1 cellular context compared by ENCODE assay signal in the genomic region with DNA sequence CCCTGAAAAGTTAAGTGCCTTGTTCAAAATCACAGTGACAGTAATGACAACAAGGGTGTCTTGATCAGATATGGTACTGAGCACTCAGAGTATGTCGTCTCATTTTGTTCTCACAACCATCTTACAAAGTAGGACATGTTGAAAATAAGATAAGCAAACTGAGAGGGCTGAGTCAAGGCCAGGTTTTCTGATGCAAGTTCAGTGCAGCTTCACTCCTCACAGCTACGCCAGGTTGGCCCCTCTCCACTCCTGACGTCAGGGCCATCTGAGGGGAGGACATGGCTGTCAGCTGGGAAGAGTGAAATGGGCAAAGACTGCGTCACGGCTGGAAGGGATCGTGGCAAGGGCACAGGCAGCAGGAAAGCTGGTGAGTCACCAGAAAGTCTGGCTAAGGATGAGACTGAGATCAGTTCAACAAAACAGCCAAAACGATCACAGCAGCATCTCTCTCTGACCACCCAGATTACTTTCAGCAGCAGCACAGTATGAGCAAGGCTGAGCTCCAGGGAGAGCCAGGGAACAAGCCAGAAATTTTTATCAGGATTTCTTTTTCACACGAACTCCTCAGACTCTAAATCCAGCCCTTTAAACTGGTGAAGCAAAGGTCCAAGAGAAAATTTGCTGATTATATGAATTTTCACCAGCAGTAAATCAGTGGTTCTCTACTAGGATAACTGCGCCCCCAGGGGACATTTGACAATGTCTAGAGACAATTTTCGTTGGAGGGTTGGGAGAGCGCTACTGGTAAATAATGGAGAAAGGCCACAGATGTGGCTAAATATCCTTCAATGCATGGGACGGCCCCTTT.
TF ChIP-seq lines count a peak whose summit lies in the region.

No MANE protein-coding gene starts in this region.

TF ChIP-seq in GM23338, 12 proteins besides CTCF, POLR2A, EP300 and RAD21 (continued from another document):
- TF ChIP-seq, protein P1, sequence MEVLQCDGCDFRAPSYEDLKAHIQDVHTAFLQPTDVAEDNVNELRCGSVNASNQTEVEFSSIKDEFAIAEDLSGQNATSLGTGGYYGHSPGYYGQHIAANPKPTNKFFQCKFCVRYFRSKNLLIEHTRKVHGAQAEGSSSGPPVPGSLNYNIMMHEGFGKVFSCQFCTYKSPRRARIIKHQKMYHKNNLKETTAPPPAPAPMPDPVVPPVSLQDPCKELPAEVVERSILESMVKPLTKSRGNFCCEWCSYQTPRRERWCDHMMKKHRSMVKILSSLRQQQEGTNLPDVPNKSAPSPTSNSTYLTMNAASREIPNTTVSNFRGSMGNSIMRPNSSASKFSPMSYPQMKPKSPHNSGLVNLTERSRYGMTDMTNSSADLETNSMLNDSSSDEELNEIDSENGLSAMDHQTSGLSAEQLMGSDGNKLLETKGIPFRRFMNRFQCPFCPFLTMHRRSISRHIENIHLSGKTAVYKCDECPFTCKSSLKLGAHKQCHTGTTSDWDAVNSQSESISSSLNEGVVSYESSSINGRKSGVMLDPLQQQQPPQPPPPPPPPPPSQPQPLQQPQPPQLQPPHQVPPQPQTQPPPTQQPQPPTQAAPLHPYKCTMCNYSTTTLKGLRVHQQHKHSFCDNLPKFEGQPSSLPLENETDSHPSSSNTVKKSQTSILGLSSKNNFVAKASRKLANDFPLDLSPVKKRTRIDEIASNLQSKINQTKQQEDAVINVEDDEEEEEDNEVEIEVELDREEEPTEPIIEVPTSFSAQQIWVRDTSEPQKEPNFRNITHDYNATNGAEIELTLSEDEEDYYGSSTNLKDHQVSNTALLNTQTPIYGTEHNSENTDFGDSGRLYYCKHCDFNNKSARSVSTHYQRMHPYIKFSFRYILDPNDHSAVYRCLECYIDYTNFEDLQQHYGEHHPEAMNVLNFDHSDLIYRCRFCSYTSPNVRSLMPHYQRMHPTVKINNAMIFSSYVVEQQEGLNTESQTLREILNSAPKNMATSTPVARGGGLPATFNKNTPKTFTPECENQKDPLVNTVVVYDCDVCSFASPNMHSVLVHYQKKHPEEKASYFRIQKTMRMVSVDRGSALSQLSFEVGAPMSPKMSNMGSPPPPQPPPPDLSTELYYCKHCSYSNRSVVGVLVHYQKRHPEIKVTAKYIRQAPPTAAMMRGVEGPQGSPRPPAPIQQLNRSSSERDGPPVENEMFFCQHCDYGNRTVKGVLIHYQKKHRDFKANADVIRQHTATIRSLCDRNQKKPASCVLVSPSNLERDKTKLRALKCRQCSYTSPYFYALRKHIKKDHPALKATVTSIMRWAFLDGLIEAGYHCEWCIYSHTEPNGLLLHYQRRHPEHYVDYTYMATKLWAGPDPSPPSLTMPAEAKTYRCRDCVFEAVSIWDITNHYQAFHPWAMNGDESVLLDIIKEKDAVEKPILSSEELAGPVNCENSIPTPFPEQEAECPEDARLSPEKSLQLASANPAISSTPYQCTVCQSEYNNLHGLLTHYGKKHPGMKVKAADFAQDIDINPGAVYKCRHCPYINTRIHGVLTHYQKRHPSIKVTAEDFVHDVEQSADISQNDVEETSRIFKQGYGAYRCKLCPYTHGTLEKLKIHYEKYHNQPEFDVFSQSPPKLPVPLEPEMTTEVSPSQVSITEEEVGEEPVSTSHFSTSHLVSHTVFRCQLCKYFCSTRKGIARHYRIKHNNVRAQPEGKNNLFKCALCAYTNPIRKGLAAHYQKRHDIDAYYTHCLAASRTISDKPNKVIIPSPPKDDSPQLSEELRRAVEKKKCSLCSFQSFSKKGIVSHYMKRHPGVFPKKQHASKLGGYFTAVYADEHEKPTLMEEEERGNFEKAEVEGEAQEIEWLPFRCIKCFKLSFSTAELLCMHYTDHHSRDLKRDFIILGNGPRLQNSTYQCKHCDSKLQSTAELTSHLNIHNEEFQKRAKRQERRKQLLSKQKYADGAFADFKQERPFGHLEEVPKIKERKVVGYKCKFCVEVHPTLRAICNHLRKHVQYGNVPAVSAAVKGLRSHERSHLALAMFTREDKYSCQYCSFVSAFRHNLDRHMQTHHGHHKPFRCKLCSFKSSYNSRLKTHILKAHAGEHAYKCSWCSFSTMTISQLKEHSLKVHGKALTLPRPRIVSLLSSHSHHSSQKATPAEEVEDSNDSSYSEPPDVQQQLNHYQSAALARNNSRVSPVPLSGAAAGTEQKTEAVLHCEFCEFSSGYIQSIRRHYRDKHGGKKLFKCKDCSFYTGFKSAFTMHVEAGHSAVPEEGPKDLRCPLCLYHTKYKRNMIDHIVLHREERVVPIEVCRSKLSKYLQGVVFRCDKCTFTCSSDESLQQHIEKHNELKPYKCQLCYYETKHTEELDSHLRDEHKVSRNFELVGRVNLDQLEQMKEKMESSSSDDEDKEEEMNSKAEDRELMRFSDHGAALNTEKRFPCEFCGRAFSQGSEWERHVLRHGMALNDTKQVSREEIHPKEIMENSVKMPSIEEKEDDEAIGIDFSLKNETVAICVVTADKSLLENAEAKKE (CRISPR knock-in tag; IDR thresholded peaks at IDR 0.05) = no peak
- TF ChIP-seq EZH2 (IDR thresholded peaks at IDR 0.05; ENCODE audit: low read depth, unreplicated experiment) (no peak), NANOG (IDR thresholded peaks at IDR 0.05; ENCODE audit: borderline replicate concordance) (no peak), STAT1 (IDR thresholded peaks at IDR 0.05; ENCODE audit: unreplicated experiment) (no peak), EZH2phosphoT487 (IDR thresholded peaks at IDR 0.05; ENCODE audit: unreplicated experiment) (no peak), ZNF114 (CRISPR knock-in tag; IDR thresholded peaks at IDR 0.05) (no peak)
